13 cellular contexts compared by ENCODE assay signal in the genomic region with DNA sequence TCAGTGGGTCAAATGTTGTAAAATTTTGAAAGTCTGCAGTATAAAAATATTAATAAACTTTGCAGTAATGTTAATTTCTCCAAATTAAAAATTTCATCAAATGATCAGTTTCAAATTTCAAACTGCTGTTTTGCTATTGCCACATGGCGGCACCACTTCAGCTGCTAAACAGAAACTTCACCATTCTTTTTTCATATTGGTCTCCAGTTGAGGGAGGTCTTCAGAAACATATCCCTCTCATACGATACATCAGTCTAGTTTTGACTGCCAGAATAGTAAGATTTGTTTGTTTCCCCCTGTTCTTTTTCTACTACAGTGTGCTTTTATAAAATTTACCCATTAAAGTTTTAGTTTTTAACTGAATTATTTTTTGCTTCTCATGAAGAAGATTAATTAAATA. TPM values are rescaled to one million over a fixed set of nuclear protein-coding genes. Genes with fewer than 3 reads are reported as not detected.
DNase-seq lines count a peak whose midpoint lies in the region; ATAC-seq and TF ChIP-seq lines count a peak whose summit lies in the region.
"Had no signal": no experiment of that assay in that cellular context is flagged by ENCODE, and none has a peak within 500 bp of the region (broad histone marks: within the 10 kb centered on the region; RNA-seq: fewer than 3 reads in every experiment).

No MANE protein-coding gene starts in this region.

- POLR2A ChIA-PET in MCF 10A (lab: Yijun Ruan, JAX): no interaction called here

- H3K9ac ChIP-seq in mammary epithelial cell (ENCODE audit: insufficient read depth, low read length) (no peak overlapping the region), OCI-LY3 (ENCODE audit: low read length) (no peak overlapping the region)
- H3K9ac ChIP-seq: BLaER1 treated with 17β-estradiol and CSF1 and Interleukin-3, amounts not matched to agents 10 nM and 100 nM had no signal

- no TSS peak for BruUV-seq in mammary epithelial cell (replicated peaks; lab: Mats Ljungman, UMichigan)
- BruUV-seq in MCF 10A (replicated peaks; lab: Mats Ljungman, UMichigan): no TSS peak

- H3K4me2 ChIP-seq in mammary epithelial cell (ENCODE audit: insufficient read depth, low read depth, low read length) (peak overlapping the region; percentile 79), OCI-LY3 (ENCODE audit: low read length) (no peak overlapping the region)
- H3K4me2 ChIP-seq: BLaER1 treated with 17β-estradiol and CSF1 and Interleukin-3, amounts not matched to agents 10 nM and 100 nM had no signal

- no peak for ATAC-seq in activated CD8-positive, alpha-beta memory T cell treated with anti-CD3 and anti-CD28 coated beads, Interleukin-2, amount 10 ng/mL, durations not matched to agents 7 days and 5 days
- ATAC-seq: left lobe of liver had no signal

- peak; percentile 36 to 57 for TF ChIP-seq CTCF in mammary epithelial cell (conservative IDR thresholded peaks at IDR 0.05 in 1 of 2, IDR thresholded peaks at IDR 0.05 in 1 of 2; ENCODE audit: extremely low read depth in 1 of 2, insufficient read depth in 1 of 2, low read depth in 1 of 2, low read length in 2 of 2)
- TF ChIP-seq CTCF in MCF 10A (IDR thresholded peaks at IDR 0.05; ENCODE audit: unreplicated experiment): no peak
- TF ChIP-seq CTCF in OCI-LY3 (IDR thresholded peaks at IDR 0.05; ENCODE audit: low read depth, low read length): peak; percentile 45
- peak; percentile 28 for TF ChIP-seq CTCF in fibroblast of mammary gland (conservative IDR thresholded peaks at IDR 0.05; ENCODE audit: control insufficient read depth, insufficient read depth, low read depth, low read length)
- peak; percentile 56 for TF ChIP-seq CTCF in type B pancreatic cell (conservative IDR thresholded peaks at IDR 0.05)

- no peak for DNase-seq in mammary epithelial cell
- DNase-seq in MCF 10A (ENCODE audit: unreplicated experiment): no peak
- peak; percentile 5 for DNase-seq in fibroblast of mammary gland (ENCODE audit: low read depth)
- no peak for DNase-seq in type B pancreatic cell (ENCODE audit: extremely low spot score, unreplicated experiment)
- DNase-seq in activated CD8-positive, alpha-beta memory T cell treated with anti-CD3 and anti-CD28 coated beads, Interleukin-2, amount 10 ng/mL, durations not matched to agents 7 days and 5 days: no peak
- no peak for DNase-seq in activated CD4-positive, alpha-beta T cell treated with anti-CD3 and anti-CD28 coated beads for 4 hours
- DNase-seq in activated CD4-positive, alpha-beta T cell treated with anti-CD3 and anti-CD28 coated beads for 1 hour: no peak
- DNase-seq: aorta, transverse colon had no signal

- H3K36me3 ChIP-seq in mammary epithelial cell (ENCODE audit: insufficient read depth, low read length) (peaks cover 11% of the 10 kb centered on the region), OCI-LY3 (replicated peaks; ENCODE audit: low read depth, low read length) (no peaks in the 10 kb centered on the region)
- H3K36me3 ChIP-seq: BLaER1 treated with 17β-estradiol and CSF1 and Interleukin-3, amounts not matched to agents 10 nM and 100 nM; transverse colon had no signal

- H3K27ac Mint-ChIP-seq in MCF 10A (ENCODE audit: low read depth, unreplicated experiment) (no peak overlapping the region), type B pancreatic cell (no peak overlapping the region)
- H3K27ac Mint-ChIP-seq in activated CD8-positive, alpha-beta memory T cell treated with anti-CD3 and anti-CD28 coated beads, Interleukin-2, amount 10 ng/mL, durations not matched to agents 7 days and 5 days: no peak overlapping the region

- dilution Hi-C loops in mammary epithelial cell (cut with HindIII; ENCODE audit: low sequenced_read_pairs): no loop called here

- peaks cover 73% of the 10 kb centered on the region for H3K79me2 ChIP-seq in mammary epithelial cell (ENCODE audit: insufficient read depth, low read length)
- H3K79me2 ChIP-seq in OCI-LY3 (ENCODE audit: low read length): no peaks in the 10 kb centered on the region

- H3K36me3 Mint-ChIP-seq in MCF 10A (ENCODE audit: insufficient read depth, unreplicated experiment) (no peaks in the 10 kb centered on the region), type B pancreatic cell (no peaks in the 10 kb centered on the region)
- no peaks in the 10 kb centered on the region for H3K36me3 Mint-ChIP-seq in activated CD8-positive, alpha-beta memory T cell treated with anti-CD3 and anti-CD28 coated beads, Interleukin-2, amount 10 ng/mL, durations not matched to agents 7 days and 5 days

- H4K20me1 ChIP-seq in mammary epithelial cell (ENCODE audit: insufficient read depth, low read length) (no peaks in the 10 kb centered on the region), OCI-LY3 (ENCODE audit: insufficient read depth, low read length) (no peaks in the 10 kb centered on the region)
- H4K20me1 ChIP-seq: BLaER1 treated with 17β-estradiol and CSF1 and Interleukin-3, amounts not matched to agents 10 nM and 100 nM had no signal

- no peak overlapping the region for H3K4me3 Mint-ChIP-seq in MCF 10A (ENCODE audit: unreplicated experiment)
- no peak overlapping the region for H3K4me3 Mint-ChIP-seq in type B pancreatic cell
- no peak overlapping the region for H3K4me3 Mint-ChIP-seq in activated CD8-positive, alpha-beta memory T cell treated with anti-CD3 and anti-CD28 coated beads, Interleukin-2, amount 10 ng/mL, durations not matched to agents 7 days and 5 days

- H3K9me3 ChIP-seq in mammary epithelial cell (replicated peaks; ENCODE audit: insufficient read depth, low read length) (no peaks in the 10 kb centered on the region), OCI-LY3 (ENCODE audit: insufficient read depth, low read length) (no peaks in the 10 kb centered on the region)
- H3K9me3 ChIP-seq: transverse colon had no signal

- no peaks in the 10 kb centered on the region for H3K27me3 ChIP-seq in mammary epithelial cell (ENCODE audit: insufficient read depth, low read length)
- H3K27me3 ChIP-seq in OCI-LY3 (ENCODE audit: low read depth, low read length): no peaks in the 10 kb centered on the region

- H3K4me3 ChIP-seq in mammary epithelial cell (replicated peaks in 1 of 3; ENCODE audit: insufficient read depth in 1 of 3, low read depth in 2 of 3, low read length in 3 of 3): no peak overlapping the region
- H3K4me3 ChIP-seq in OCI-LY3 (ENCODE audit: low read length): no peak overlapping the region
- no peak overlapping the region for H3K4me3 ChIP-seq in fibroblast of mammary gland (ENCODE audit: control insufficient read depth, low read depth, low read length)
- H3K4me3 ChIP-seq: BLaER1 treated with 17β-estradiol and CSF1 and Interleukin-3, amounts not matched to agents 10 nM and 100 nM; transverse colon had no signal

- in situ Hi-C loops in mammary epithelial cell (cut with MboI; ENCODE audit: low sequenced_read_pairs in 2 of 2): no loop called here

- no peaks in the 10 kb centered on the region for H3K4me1 Mint-ChIP-seq in MCF 10A (ENCODE audit: insufficient read depth, unreplicated experiment)
- peaks cover 12% of the 10 kb centered on the region for H3K4me1 Mint-ChIP-seq in type B pancreatic cell (ENCODE audit: unreplicated experiment)
- H3K4me1 Mint-ChIP-seq in activated CD8-positive, alpha-beta memory T cell treated with anti-CD3 and anti-CD28 coated beads, Interleukin-2, amount 10 ng/mL, durations not matched to agents 7 days and 5 days: peaks cover 5% of the 10 kb centered on the region

- intact Hi-C loops in mammary epithelial cell (cut with micrococcal nuclease): no loop called here
- intact Hi-C loops in MCF 10A (cut with micrococcal nuclease): no loop called here

- peaks cover 13% of the 10 kb centered on the region for H3K27me3 Mint-ChIP-seq in MCF 10A (ENCODE audit: insufficient read depth, unreplicated experiment)
- peaks cover 43% of the 10 kb centered on the region for H3K27me3 Mint-ChIP-seq in type B pancreatic cell
- peaks cover 32% of the 10 kb centered on the region for H3K27me3 Mint-ChIP-seq in activated CD8-positive, alpha-beta memory T cell treated with anti-CD3 and anti-CD28 coated beads, Interleukin-2, amount 10 ng/mL, durations not matched to agents 7 days and 5 days

- H2AFZ ChIP-seq in mammary epithelial cell (ENCODE audit: low read depth, low read length): no peak overlapping the region
- H2AFZ ChIP-seq in OCI-LY3 (ENCODE audit: low read depth, low read length): peak overlapping the region; percentile 24; the same call in 1 of the 2 replicates

- peaks cover 14% of the 10 kb centered on the region for H3K4me1 ChIP-seq in mammary epithelial cell (ENCODE audit: insufficient read depth, low read length)
- H3K4me1 ChIP-seq in OCI-LY3 (ENCODE audit: low read length): no peaks in the 10 kb centered on the region

- 67% methylated on average over 2 of the region's 2 CpGs for WGBS in mammary epithelial cell (ENCODE audit: low coverage, missing lambda C conversion rate)

- no peaks in the 10 kb centered on the region for H3K9me3 Mint-ChIP-seq in MCF 10A (ENCODE audit: unreplicated experiment)
- no peaks in the 10 kb centered on the region for H3K9me3 Mint-ChIP-seq in type B pancreatic cell
- no peaks in the 10 kb centered on the region for H3K9me3 Mint-ChIP-seq in activated CD8-positive, alpha-beta memory T cell treated with anti-CD3 and anti-CD28 coated beads, Interleukin-2, amount 10 ng/mL, durations not matched to agents 7 days and 5 days (ENCODE audit: low read depth)

- CTCF ChIA-PET in mammary epithelial cell (lab: Charles Lee; ENCODE audit: low non-redundant PET): interaction anchor here (0.7 kb wide), 1 partner anchor 282 kb away, joined by 4 read pairs; no protein-coding TSS in a partner anchor
- CTCF ChIA-PET in MCF 10A (lab: Yijun Ruan, JAX): interaction anchor here (1.4 kb wide), 1 partner anchor 14 kb away, joined by 3 read pairs; no protein-coding TSS in a partner anchor
- CTCF ChIA-PET in activated CD8-positive, alpha-beta memory T cell treated with anti-CD3 and anti-CD28 coated beads, Interleukin-2, amount 10 ng/mL, durations not matched to agents 7 days and 5 days (lab: Charles Lee): no interaction called here

- H3K27ac ChIP-seq in mammary epithelial cell (ENCODE audit: insufficient read depth, low read depth, low read length): peak overlapping the region; percentile 14
- no peak overlapping the region for H3K27ac ChIP-seq in OCI-LY3 (ENCODE audit: low read length)
- H3K27ac ChIP-seq: BLaER1 treated with 17β-estradiol and CSF1 and Interleukin-3, amounts not matched to agents 10 nM and 100 nM; transverse colon had no signal

RNA-seq across cellular contexts. Expression of a gene that starts 4.2 kb away (rescaled TPM):
- 1 to 10 TPM in 1 of 2 donors, under 1 TPM in 1; 0.17 to 5.2 TPM for total RNA-seq in mammary epithelial cell
- polyA plus RNA-seq in mammary epithelial cell: 3.9 TPM
- polyA minus RNA-seq in mammary epithelial cell: 10.2 TPM
- not detected in 2 replicates for total RNA-seq in MCF 10A (2022)
- total RNA-seq in type B pancreatic cell (ENCODE audit: low replicate concordance): 1.7 and 3.2 TPM in 2 replicates
- total RNA-seq in activated CD8-positive, alpha-beta memory T cell treated with anti-CD3 and anti-CD28 coated beads, Interleukin-2, amount 10 ng/mL, durations not matched to agents 7 days and 5 days: not detected
- total RNA-seq: NCI-H460 had no signal
